Comparison of ENCODE assay signal across 30 cellular contexts in the genomic region with DNA sequence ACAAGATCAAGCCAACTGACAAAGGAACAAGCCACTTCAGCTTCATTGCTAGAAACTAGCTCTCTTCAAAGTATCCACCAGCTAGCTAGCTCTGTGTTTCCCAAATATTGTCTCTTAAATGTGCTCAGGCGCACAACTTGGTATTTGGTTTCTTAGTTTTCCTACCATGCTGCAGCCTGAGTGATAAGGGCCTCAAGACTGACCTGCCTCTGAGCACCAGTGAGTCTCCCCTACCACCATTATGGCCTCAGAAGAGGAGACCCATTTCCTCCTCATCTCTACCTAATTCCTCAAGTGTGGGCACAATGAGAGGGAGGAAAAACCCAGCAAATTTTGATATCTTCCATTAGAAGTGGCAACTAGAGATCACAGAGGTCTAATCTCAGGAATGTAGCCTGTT.
"Had no signal": no experiment of that assay in that cellular context is flagged by ENCODE, and none has a peak within 500 bp of the region (broad histone marks: within the 10 kb centered on the region; RNA-seq: fewer than 3 reads in every experiment).

No MANE protein-coding gene starts in this region.

- H3K27me3 ChIP-seq: left lung, right atrium auricular region, right lobe of liver, suprapubic skin, tibial artery, upper lobe of right lung had no signal

- H3K36me3 Mint-ChIP-seq: immature natural killer cell, mesothelial cell of epicardium, naive B cell had no signal

- H3K9ac ChIP-seq: parathyroid adenoma had no signal

- H3K4me1 ChIP-seq: left lung, lower lobe of right lung, parathyroid adenoma, right atrium auricular region, right lobe of liver, suprapubic skin, tibial artery, upper lobe of right lung had no signal

- H3K27ac ChIP-seq: left lung, lower lobe of right lung, parathyroid adenoma, right atrium auricular region, right lobe of liver, suprapubic skin, thoracic aorta, tibial artery, upper lobe of right lung had no signal

- H3K4me3 Mint-ChIP-seq: immature natural killer cell; mesothelial cell of epicardium; naive B cell; nephron; neural crest cell; stimulated activated naive CD8-positive, alpha-beta T cell treated with anti-CD3 and anti-CD28 coated beads, Interleukin-15, Interleukin-2, amounts not matched to agents 100 ng/mL and 50 ng/mL, for 24 hours had no signal

- H3K4me2 ChIP-seq: smooth muscle cell had no signal

- H3K79me2 ChIP-seq: parathyroid adenoma had no signal

- FAIRE-seq: islet of Langerhans, kidney, urothelium cell line had no signal

- H3K36me3 ChIP-seq: left lung, lower lobe of right lung, right atrium auricular region, right lobe of liver, suprapubic skin, thoracic aorta, tibial artery, upper lobe of right lung had no signal

- H2AFZ ChIP-seq: parathyroid adenoma had no signal

- DNase-seq: hypothalamus; immature natural killer cell; kidney; left colon; left lung; lower lobe of right lung; mammary epithelial cell; mesenchymal stem cell; naive B cell; nucleus accumbens; right lobe of liver; stimulated activated CD4-positive, alpha-beta T cell treated with anti-CD3 and anti-CD28 coated beads, Interleukin-1b, Interleukin-23, amount 100 ng/mL, for 48 hours; stimulated activated CD4-positive, alpha-beta T cell treated with anti-CD3 and anti-CD28 coated beads, Interleukin-2, amount 100 ng/mL, for 48 hours; stimulated activated CD4-positive, alpha-beta T cell treated with anti-CD3 and anti-CD28 coated beads, Interleukin-4, amount 100 ng/mL, for 4 hours; stimulated activated CD8-positive, alpha-beta memory T cell treated with anti-CD3 and anti-CD28 coated beads, Interleukin-4, amount 100 ng/mL, for 48 hours; stimulated activated naive CD4-positive, alpha-beta T cell; tibial artery; trophoblast cell; upper lobe of right lung had no signal

- H3K4me3 ChIP-seq: left lung, lower lobe of right lung, right atrium auricular region, right lobe of liver, smooth muscle cell, suprapubic skin, thoracic aorta, tibial artery, upper lobe of right lung had no signal

- H3K27ac Mint-ChIP-seq: immature natural killer cell, mesothelial cell of epicardium, nephron had no signal

- ATAC-seq: left colon, left lung, lower lobe of right lung, right lobe of liver, upper lobe of right lung had no signal

- H3K9me3 Mint-ChIP-seq: immature natural killer cell, naive B cell, nephron, neural crest cell had no signal

- H3K4me1 Mint-ChIP-seq: immature natural killer cell, naive B cell, neural crest cell had no signal

- H3K9me3 ChIP-seq: left lung, lower lobe of right lung, right atrium auricular region, right lobe of liver, suprapubic skin, thoracic aorta, tibial artery, upper lobe of right lung had no signal
